Comparison of ENCODE assay signal across 8 cellular contexts in genomic region chr10:1048732-1049424, GRCh38. TPM values are rescaled to one million over a fixed set of nuclear protein-coding genes. Genes with fewer than 3 reads are reported as not detected.
A peak's percentile ranks its signal among the peaks of the same experiment; 100 is the strongest.
DNase-seq lines count a peak whose midpoint lies in the region; ATAC-seq and TF ChIP-seq lines count a peak whose summit lies in the region.

TSS of gene IDI1 (minus strand) at chr10:1049119. CDS start at chr10:1049003, 116 bp downstream.

- WGBS in lung, 2 donors = 0 to 1% methylated on average over 78 to 83 of the region's 83 CpGs

- peaks cover 7 to 11% of the 10 kb centered on the region in 2 donors for H3K4me1 ChIP-seq in lung (ENCODE audit: control insufficient read depth in 2 of 2, insufficient read depth in 2 of 2, low read length in 2 of 2)

- TF ChIP-seq CTCF in lung (IDR thresholded peaks at IDR 0.05; ENCODE audit: control extremely low read depth, extremely low read depth) = no peak

- no peaks in the 10 kb centered on the region for H3K27me3 ChIP-seq in lung (ENCODE audit: control insufficient read depth, insufficient read depth)

- peak within 1 kb of the TSS; percentile 98 for H3K27ac ChIP-seq in lung (ENCODE audit: low read depth in 1 of 2, low read length in 1 of 2)

- peaks cover 0 to 2% of the 10 kb centered on the region in 2 donors for H3K9me3 ChIP-seq in lung (ENCODE audit: control insufficient read depth in 2 of 2, insufficient read depth in 1 of 2, low read length in 1 of 2)

- DNase-seq in COLO829 (ENCODE audit: low spot score) (peak; percentile 94), HT-29 (ENCODE audit: low spot score) (peak; percentile 99), lung (ENCODE audit: low spot score) (peak; percentile 97)
- DNase-seq in NK-92 treated with Interleukin-12 subunit alpha and Interleukin-12 subunit beta, amount 100 ng/mL, for 24 hours (lab: John Stamatoyannopoulos, UW) = peak; percentile 100
- DNase-seq in activated CD8-positive, alpha-beta memory T cell treated with anti-CD3 and anti-CD28 coated beads for 24 hours = peak; percentile 97
- peak; percentile 97 for DNase-seq in effector CD4-positive, alpha-beta T cell
- peak; percentile 89 to 95 (median 92) for DNase-seq in stimulated activated CD4-positive, alpha-beta T cell treated with anti-CD3 and anti-CD28 coated beads, TNF-alpha, amount 100 ng/mL, for 24 hours (ENCODE audit: low read depth in 3 of 3)

- peak; percentile 78 for ATAC-seq in GM21360 (IDR thresholded peaks at IDR 0.05; ENCODE audit: unreplicated experiment)
- ATAC-seq in lung (ENCODE audit: insufficient read depth, low FRiP score) = peak; percentile 92

- peak within 1 kb of the TSS; percentile 100 for H3K4me3 ChIP-seq in lung

- H3K36me3 ChIP-seq in lung (ENCODE audit: control insufficient read depth in 2 of 2, insufficient read depth in 2 of 2, low read length in 2 of 2) = peaks cover 0 to 7% of the 10 kb centered on the region in 2 donors

RNA-seq across cellular contexts. Expression of gene IDI1, which starts in this region (rescaled TPM):
- total RNA-seq in HT-29 (2014; rRNA removed; shearing (Covaris generic)) = 66.9 and 70.7 TPM in 2 replicates
- 100 to 1,000 TPM in 1 of 2 donors, 10 to 100 TPM in 1; 60.0 to 173 TPM for total RNA-seq in lung
- polyA plus RNA-seq in lung = 100 to 1,000 TPM in 1 of 2 donors, 10 to 100 TPM in 1; 44.4 to 123 TPM

Comparison
In these comparisons a context has a peak if more than half of its experiments do, and no peak if none do; other contexts are left out.
1. Peak in every context shown above with its lines: DNase-seq, ATAC-seq, H3K4me3 ChIP-seq and H3K27ac ChIP-seq.